Comparison of ENCODE assay signal across 31 cellular contexts in the genomic region with DNA sequence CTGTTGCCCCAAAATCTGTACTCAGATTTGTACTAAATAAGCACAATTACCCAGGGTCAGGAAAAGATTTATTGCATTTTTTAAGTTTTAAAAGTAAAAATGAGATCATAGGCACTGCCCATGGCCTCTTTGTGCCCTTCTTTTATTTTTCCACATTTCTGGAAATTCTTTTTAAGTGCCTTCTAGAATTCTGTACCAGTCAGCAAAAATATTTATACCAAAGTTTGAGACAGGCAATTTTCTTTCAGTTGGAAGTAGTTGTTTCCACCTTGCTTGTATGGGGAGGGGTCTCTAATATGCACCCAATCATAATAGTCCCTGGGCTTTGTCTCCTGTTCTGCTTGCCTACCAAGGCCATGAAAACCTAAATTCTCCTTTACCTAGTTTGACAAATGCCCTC.
"Had no signal": no experiment of that assay in that cellular context is flagged by ENCODE, and none has a peak within 500 bp of the region (broad histone marks: within the 10 kb centered on the region; RNA-seq: fewer than 3 reads in every experiment).

No MANE protein-coding gene starts in this region.

- ATAC-seq: natural killer cell; psoas muscle; right cardiac atrium; sciatic nerve; stimulated activated memory B cell treated with anti-CD40 and anti-IgM and Interleukin-4, amounts not matched to agents 10 μg/mL and 1 μg/mL and 100 μg/mL, for 72 hours; stimulated activated naive CD8-positive, alpha-beta T cell treated with anti-CD3 and anti-CD28 coated beads, Interleukin-15, amount 100 ng/mL, for 72 hours; stimulated activated naive CD8-positive, alpha-beta T cell treated with anti-CD3 and anti-CD28 coated beads, Interleukin-15, Interleukin-2, amounts not matched to agents 100 U/mL and 50 U/mL, for 24 hours; upper lobe of right lung had no signal

- H3K36me3 Mint-ChIP-seq: natural killer cell; neural progenitor cell; stimulated activated memory B cell treated with anti-CD40 and anti-IgM and Interleukin-4, amounts not matched to agents 10 μg/mL and 1 μg/mL and 100 μg/mL, for 72 hours; type B pancreatic cell had no signal

- H2AFZ ChIP-seq: neural progenitor cell, parathyroid adenoma had no signal

- H3K4me3 Mint-ChIP-seq: natural killer cell; nephron; neural progenitor cell; stimulated activated memory B cell treated with anti-CD40 and anti-IgM and Interleukin-4, amounts not matched to agents 10 μg/mL and 1 μg/mL and 100 μg/mL, for 72 hours; stimulated activated naive CD8-positive, alpha-beta T cell treated with anti-CD3 and anti-CD28 coated beads, Interleukin-15, amount 100 ng/mL, for 72 hours; type B pancreatic cell had no signal

- H3K4me1 Mint-ChIP-seq: stimulated activated memory B cell treated with anti-CD40 and anti-IgM and Interleukin-4, amounts not matched to agents 10 μg/mL and 1 μg/mL and 100 μg/mL, for 72 hours had no signal

- H3K27ac Mint-ChIP-seq: natural killer cell; nephron; neural progenitor cell; progenitor cell of endocrine pancreas; stimulated activated memory B cell treated with anti-CD40 and anti-IgM and Interleukin-4, amounts not matched to agents 10 μg/mL and 1 μg/mL and 100 μg/mL, for 72 hours; stimulated activated naive CD8-positive, alpha-beta T cell treated with anti-CD3 and anti-CD28 coated beads, Interleukin-15, amount 100 ng/mL, for 72 hours; type B pancreatic cell had no signal

- H3K9me3 Mint-ChIP-seq: natural killer cell; nephron; neural progenitor cell; stimulated activated memory B cell treated with anti-CD40 and anti-IgM and Interleukin-4, amounts not matched to agents 10 μg/mL and 1 μg/mL and 100 μg/mL, for 72 hours; stimulated activated naive CD8-positive, alpha-beta T cell treated with anti-CD3 and anti-CD28 coated beads, Interleukin-15, amount 100 ng/mL, for 72 hours; type B pancreatic cell had no signal

- H3K4me3 ChIP-seq: neural progenitor cell, ovary, psoas muscle, skin epidermis, smooth muscle cell, spleen, suprapubic skin, testis, tibial artery, transverse colon, upper lobe of right lung, uterus had no signal

- H3K27me3 ChIP-seq: neural progenitor cell, ovary, testis, tibial artery, transverse colon, uterus had no signal

- H3K9me3 ChIP-seq: ovary, psoas muscle, spleen, suprapubic skin, testis, tibial artery, transverse colon, upper lobe of right lung, uterus had no signal

- H3K36me3 ChIP-seq: neural progenitor cell, ovary, spleen, suprapubic skin, tibial artery, transverse colon, upper lobe of right lung, uterus had no signal

- H3K79me2 ChIP-seq: parathyroid adenoma had no signal

- H3K27ac ChIP-seq: neural progenitor cell, ovary, parathyroid adenoma, psoas muscle, skin epidermis, spleen, suprapubic skin, testis, tibial artery, transverse colon, upper lobe of right lung, uterus had no signal

- H3K4me2 ChIP-seq: neural progenitor cell, smooth muscle cell had no signal

- H3K9ac ChIP-seq: neural progenitor cell, parathyroid adenoma had no signal

- DNase-seq: natural killer cell; occipital lobe; ovary; posterior cingulate gyrus; psoas muscle; right cardiac atrium; spleen; stimulated activated CD4-positive, alpha-beta T cell treated with anti-CD3 and anti-CD28 coated beads, Interleukin-12 subunit alpha, Interleukin-12 subunit beta, amount 100 ng/mL, for 4 hours; stimulated activated CD4-positive, alpha-beta T cell treated with anti-CD3 and anti-CD28 coated beads, Interleukin-1b, Interleukin-23, amount 100 ng/mL, for 48 hours; stimulated activated CD4-positive, alpha-beta T cell treated with anti-CD3 and anti-CD28 coated beads, Interleukin-4, amount 100 ng/mL, for 1 hour; stimulated activated CD4-positive, alpha-beta T cell treated with anti-CD3 and anti-CD28 coated beads, Interleukin-4, amount 100 ng/mL, for 4 hours; stimulated activated CD8-positive, alpha-beta memory T cell treated with anti-CD3 and anti-CD28 coated beads, Interleukin-4, amount 100 ng/mL, for 48 hours; stimulated activated naive CD4-positive, alpha-beta T cell; stimulated activated naive CD8-positive, alpha-beta T cell treated with anti-CD3 and anti-CD28 coated beads, Interleukin-15, amount 100 ng/mL, for 72 hours; stimulated activated naive CD8-positive, alpha-beta T cell treated with anti-CD3 and anti-CD28 coated beads, Interleukin-15, Interleukin-2, amounts not matched to agents 100 U/mL and 50 U/mL, for 24 hours; substantia nigra; testis; tibial artery; transverse colon; upper lobe of right lung; uterus had no signal

- H3K4me1 ChIP-seq: neural progenitor cell, parathyroid adenoma, testis, upper lobe of right lung, uterus had no signal
